8 cellular contexts compared by ENCODE assay signal in the genomic region with DNA sequence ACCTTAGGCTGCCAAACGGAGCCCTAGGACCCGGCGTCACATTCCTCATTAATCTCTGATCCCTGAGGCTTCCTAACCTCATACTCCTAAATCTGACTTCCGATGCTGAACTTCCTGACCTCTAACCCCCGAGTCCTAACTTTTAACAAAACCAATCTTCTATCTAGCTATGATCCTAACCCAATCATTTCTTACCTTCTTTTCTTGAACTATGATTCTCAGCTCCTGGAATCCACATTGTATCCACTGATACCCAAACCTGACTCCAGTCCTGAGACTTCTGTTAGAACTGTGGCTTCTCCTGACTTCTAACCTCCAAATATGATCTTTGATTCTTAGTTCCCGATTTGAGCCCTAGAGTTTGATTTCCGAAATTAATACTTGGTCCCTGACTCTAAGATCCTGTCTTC. TPM values are rescaled to one million over a fixed set of nuclear protein-coding genes. Genes with fewer than 3 reads are reported as not detected.
A peak's percentile ranks its signal among the peaks of the same experiment; 100 is the strongest.
DNase-seq lines count a peak whose midpoint lies in the region; ATAC-seq and TF ChIP-seq lines count a peak whose summit lies in the region.

No MANE protein-coding gene starts in this region.

- H3K27me3 ChIP-seq in liver (ENCODE audit: control insufficient read depth in 4 of 4, insufficient read depth in 4 of 4, low read length in 3 of 4) (no peaks in the 10 kb centered on the region), tibial nerve (no peaks in the 10 kb centered on the region)

- H3K4me1 ChIP-seq in liver (ENCODE audit: control insufficient read depth in 4 of 4, insufficient read depth in 4 of 4, low read length in 3 of 4) (peaks cover 6 to 40% (median 17%) of the 10 kb centered on the region in 4 donors), tibial nerve (peaks cover 0 to 46% (median 14%) of the 10 kb centered on the region in 4 donors)

- H3K27ac Mint-ChIP-seq in activated T-cell treated with anti-CD3 and anti-CD28 coated beads, Interleukin-2, amount 50 U/mL, for 72 hours, result peak overlapping the region; percentile 92
- H3K27ac Mint-ChIP-seq in activated naive CD8-positive, alpha-beta T cell treated with anti-CD3 and anti-CD28 coated beads, Interleukin-2, amount 50 U/mL, for 24 hours, result peak overlapping the region; percentile 93

- H3K9ac ChIP-seq in liver (ENCODE audit: low read depth in 1 of 2, low read length in 2 of 2), result peak overlapping the region; percentile 83 to 91

- ATAC-seq in activated T-cell treated with anti-CD3 and anti-CD28 coated beads, Interleukin-2, amount 50 U/mL, for 72 hours (replicated peaks in 1 of 2), result no peak
- no peak for ATAC-seq in activated naive CD8-positive, alpha-beta T cell treated with anti-CD3 and anti-CD28 coated beads, Interleukin-2, amount 50 U/mL, for 24 hours

- peaks cover 0 to 2% of the 10 kb centered on the region in 2 donors for H3K9me3 Mint-ChIP-seq in activated T-cell treated with anti-CD3 and anti-CD28 coated beads, Interleukin-2, amount 50 U/mL, for 72 hours
- H3K9me3 Mint-ChIP-seq in activated naive CD8-positive, alpha-beta T cell treated with anti-CD3 and anti-CD28 coated beads, Interleukin-2, amount 50 U/mL, for 24 hours, result peaks cover 4% of the 10 kb centered on the region

- no peak for TF ChIP-seq POLR2A in tibial nerve (IDR thresholded peaks at IDR 0.05)

- H3K27me3 Mint-ChIP-seq in activated T-cell treated with anti-CD3 and anti-CD28 coated beads, Interleukin-2, amount 50 U/mL, for 72 hours (ENCODE audit: low read depth), result no peaks in the 10 kb centered on the region
- no peaks in the 10 kb centered on the region for H3K27me3 Mint-ChIP-seq in activated naive CD8-positive, alpha-beta T cell treated with anti-CD3 and anti-CD28 coated beads, Interleukin-2, amount 50 U/mL, for 24 hours

- no peak for DNase-seq in activated T-cell treated with anti-CD3 and anti-CD28 coated beads, Interleukin-2, amount 50 U/mL, for 72 hours
- no peak for DNase-seq in activated T-cell treated with anti-CD3 and anti-CD28 coated beads, Interleukin-2, amount 50 U/mL, for 1 hour
- no peak for DNase-seq in activated naive CD8-positive, alpha-beta T cell treated with anti-CD3 and anti-CD28 coated beads, Interleukin-2, amount 50 U/mL, for 24 hours
- DNase-seq in tibial nerve (ENCODE audit: low spot score in 2 of 2) (no peak), inferior parietal cortex (ENCODE audit: extremely low spot score) (no peak), NCI-H2029 (lab: John Stamatoyannopoulos, UW) (no peak), NCI-H774 (lab: John Stamatoyannopoulos, UW) (no peak)

- no peaks in the 10 kb centered on the region for H3K9me3 ChIP-seq in liver (ENCODE audit: control insufficient read depth in 4 of 4, low read length in 3 of 4)
- H3K9me3 ChIP-seq in tibial nerve, result peaks cover 0 to 2% (median 0%) of the 10 kb centered on the region in 4 donors

- H3K4me3 ChIP-seq in liver (ENCODE audit: low read depth in 1 of 3, low read length in 3 of 3) (peak overlapping the region; percentile 74 to 81 (median 80)), tibial nerve (peak overlapping the region; percentile 76 to 91 (median 78))

- peak overlapping the region; percentile 86 to 96 for H3K4me3 Mint-ChIP-seq in activated T-cell treated with anti-CD3 and anti-CD28 coated beads, Interleukin-2, amount 50 U/mL, for 72 hours
- H3K4me3 Mint-ChIP-seq in activated naive CD8-positive, alpha-beta T cell treated with anti-CD3 and anti-CD28 coated beads, Interleukin-2, amount 50 U/mL, for 24 hours, result peak overlapping the region; percentile 98

- 1% methylated on average over 7 of the region's 7 CpGs for WGBS in liver
- WGBS in tibial nerve, 2 donors, result 3 to 5% methylated on average over 7 of the region's 7 CpGs

- H3K4me1 Mint-ChIP-seq in activated T-cell treated with anti-CD3 and anti-CD28 coated beads, Interleukin-2, amount 50 U/mL, for 72 hours (ENCODE audit: low read depth), result peaks cover 31% of the 10 kb centered on the region
- peaks cover 49% of the 10 kb centered on the region for H3K4me1 Mint-ChIP-seq in activated naive CD8-positive, alpha-beta T cell treated with anti-CD3 and anti-CD28 coated beads, Interleukin-2, amount 50 U/mL, for 24 hours

- H3K36me3 ChIP-seq in liver (ENCODE audit: control insufficient read depth in 4 of 4, insufficient read depth in 3 of 4, low read depth in 1 of 4, low read length in 3 of 4), result peaks cover 0 to 2% (median under 1%) of the 10 kb centered on the region in 4 donors
- peaks cover 0 to 6% (median 4%) of the 10 kb centered on the region in 3 donors for H3K36me3 ChIP-seq in tibial nerve

- no peak for TF ChIP-seq RAD21 in liver (IDR thresholded peaks at IDR 0.05)

- peak overlapping the region; percentile 93 to 95 for H3K27ac ChIP-seq in liver (ENCODE audit: low read depth in 1 of 2, low read length in 2 of 2)
- peak overlapping the region; percentile 84 to 96 (median 90) for H3K27ac ChIP-seq in tibial nerve

- peaks cover 9 to 20% of the 10 kb centered on the region in 2 donors for H3K36me3 Mint-ChIP-seq in activated T-cell treated with anti-CD3 and anti-CD28 coated beads, Interleukin-2, amount 50 U/mL, for 72 hours (ENCODE audit: insufficient read depth in 2 of 2)
- H3K36me3 Mint-ChIP-seq in activated naive CD8-positive, alpha-beta T cell treated with anti-CD3 and anti-CD28 coated beads, Interleukin-2, amount 50 U/mL, for 24 hours (ENCODE audit: low read depth), result peaks cover 23% of the 10 kb centered on the region

- no peak for TF ChIP-seq EP300 in tibial nerve (IDR thresholded peaks at IDR 0.05)

- TF ChIP-seq CTCF in liver (IDR thresholded peaks at IDR 0.05; ENCODE audit: low read depth, low read length, missing input control), result no peak
- TF ChIP-seq CTCF in tibial nerve (IDR thresholded peaks at IDR 0.05), result no peak

TF ChIP-seq in liver, 16 proteins besides CTCF, POLR2A, EP300 and RAD21:
- TF ChIP-seq GABPA (IDR thresholded peaks at IDR 0.05 in 1 of 2, conservative IDR thresholded peaks at IDR 0.05 in 1 of 2), result no peak
- no peak for TF ChIP-seq TAF1 (conservative IDR thresholded peaks at IDR 0.05)
- TF ChIP-seq RXRA (IDR thresholded peaks at IDR 0.05), result no peak
- TF ChIP-seq NR2F2 (IDR thresholded peaks at IDR 0.05), result peak; percentile 87
- peak; percentile 23 to 29 for TF ChIP-seq HNF4A (conservative IDR thresholded peaks at IDR 0.05)

RNA-seq across cellular contexts. Expression of gene NFKBIB, which starts 0.5 kb away (rescaled TPM):
- total RNA-seq in activated T-cell treated with anti-CD3 and anti-CD28 coated beads, Interleukin-2, amount 50 U/mL, for 72 hours, result 10 to 100 TPM; 86.5 to 89.1 TPM
- total RNA-seq in liver (10 to 100 TPM; 10.0 to 19.7 TPM), tibial nerve (10 to 100 TPM; 16.0 to 33.0 (median 25.2) TPM)
- polyA plus RNA-seq in liver, result 10 to 100 TPM in 1 of 2 donors, 1 to 10 TPM in 1; 8.0 to 25.4 TPM

RNA-seq across cellular contexts. Expression of gene SIRT2, which starts 0.8 kb away (rescaled TPM):
- total RNA-seq in activated T-cell treated with anti-CD3 and anti-CD28 coated beads, Interleukin-2, amount 50 U/mL, for 72 hours, result 10 to 100 TPM; 38.2 to 40.7 TPM
- total RNA-seq in liver, result 10 to 100 TPM; 21.8 to 42.2 TPM
- 10 to 100 TPM; 26.1 to 27.6 TPM for polyA plus RNA-seq in liver
- 100 to 1,000 TPM; 108 to 154 (median 129) TPM for total RNA-seq in tibial nerve

RNA-seq across cellular contexts. Expression of gene CCER2, which starts 11.8 kb away (rescaled TPM):
- total RNA-seq in activated T-cell treated with anti-CD3 and anti-CD28 coated beads, Interleukin-2, amount 50 U/mL, for 72 hours, result under 1 TPM; 0.69 to 0.70 TPM
- under 1 TPM; 0.08 to 0.14 TPM for total RNA-seq in liver
- polyA plus RNA-seq in liver, result under 1 TPM in 1 of 2 donors, not detected in 1; 0.16 TPM
- total RNA-seq in tibial nerve, result not detected

RNA-seq across cellular contexts. Expression of gene RINL, which starts 22.1 kb away (rescaled TPM):
- total RNA-seq in activated T-cell treated with anti-CD3 and anti-CD28 coated beads, Interleukin-2, amount 50 U/mL, for 72 hours, result 100 to 1,000 TPM; 122 to 151 TPM
- total RNA-seq in liver (1 to 10 TPM; 4.9 to 5.5 TPM), tibial nerve (10 to 100 TPM in 2 of 4 donors, 1 to 10 TPM in 2; 8.4 to 28.8 (median 11.6) TPM)
- polyA plus RNA-seq in liver, result 1 to 10 TPM; 5.5 to 8.7 TPM

RNA-seq across cellular contexts. Expression of gene SARS2, which starts 30.3 kb away (rescaled TPM):
- total RNA-seq in activated T-cell treated with anti-CD3 and anti-CD28 coated beads, Interleukin-2, amount 50 U/mL, for 72 hours, result 10 to 100 TPM; 21.1 to 30.1 TPM
- total RNA-seq in liver (10 to 100 TPM; 15.9 to 19.2 TPM), tibial nerve (10 to 100 TPM; 12.7 to 21.6 (median 15.8) TPM)
- 10 to 100 TPM; 16.4 to 17.8 TPM for polyA plus RNA-seq in liver
